Comparison of ENCODE assay signal across 30 cellular contexts in genomic region chr7:98848918-98849317, GRCh38. TPM values are rescaled to one million over a fixed set of nuclear protein-coding genes. Genes with fewer than 3 reads are reported as not detected.
"Had no signal": no experiment of that assay in that cellular context is flagged by ENCODE, and none has a peak within 500 bp of the region (broad histone marks: within the 10 kb centered on the region; RNA-seq: fewer than 3 reads in every experiment).

No MANE protein-coding gene starts in this region.

- H3K27me3 ChIP-seq: left lung, neural progenitor cell, right lobe of liver, tibial nerve, upper lobe of left lung, vagina had no signal

- H3K36me3 ChIP-seq: left lung, lower lobe of right lung, neural progenitor cell, neutrophil, right lobe of liver, tibial nerve, upper lobe of left lung, vagina had no signal

- H3K9ac ChIP-seq: neural progenitor cell, parathyroid adenoma had no signal

- H3K9me3 ChIP-seq: neutrophil, right lobe of liver, vagina had no signal

- H3K4me3 ChIP-seq: left lung, lower lobe of right lung, neural progenitor cell, psoas muscle, right lobe of liver, smooth muscle cell, tibial nerve, upper lobe of left lung, vagina had no signal

- H3K27ac ChIP-seq: left lung, lower lobe of right lung, neural progenitor cell, neutrophil, parathyroid adenoma, psoas muscle, right lobe of liver, tibial nerve, upper lobe of left lung, vagina had no signal

- H3K4me1 ChIP-seq: left lung, lower lobe of right lung, parathyroid adenoma, psoas muscle, tibial nerve, upper lobe of left lung, vagina had no signal

- DNase-seq: hypothalamus; immature natural killer cell; kidney; left colon; left lung; lower lobe of right lung; mammary epithelial cell; mesendoderm; naive B cell; natural killer cell; nephron progenitor cell; occipital lobe; psoas muscle; right lobe of liver; stimulated activated CD4-positive, alpha-beta T cell treated with anti-CD3 and anti-CD28 coated beads, Interleukin-1b, Interleukin-23, amount 100 ng/mL, for 48 hours; stimulated activated CD4-positive, alpha-beta T cell treated with anti-CD3 and anti-CD28 coated beads, Interleukin-2, amount 100 ng/mL, for 48 hours; stimulated activated CD4-positive, alpha-beta T cell treated with anti-CD3 and anti-CD28 coated beads, Interleukin-4, amount 100 ng/mL, for 4 hours; stimulated activated CD8-positive, alpha-beta memory T cell treated with anti-CD3 and anti-CD28 coated beads, Interleukin-4, amount 100 ng/mL, for 48 hours; stimulated activated naive CD4-positive, alpha-beta T cell treated with Interleukin-2 at 50 U/mL for 16 hours; stimulated activated naive CD8-positive, alpha-beta T cell treated with anti-CD3 and anti-CD28 coated beads, Interleukin-15, amount 100 ng/mL, for 72 hours; substantia nigra; upper lobe of left lung had no signal

- H3K4me2 ChIP-seq: neural progenitor cell, smooth muscle cell had no signal

- ATAC-seq: left colon; left lung; lower lobe of right lung; psoas muscle; right lobe of liver; stimulated activated memory B cell treated with anti-CD40 and anti-IgM and Interleukin-4, amounts not matched to agents 10 μg/mL and 1 μg/mL and 100 μg/mL, for 72 hours; stimulated activated naive CD8-positive, alpha-beta T cell treated with anti-CD3 and anti-CD28 coated beads, Interleukin-15, amount 100 ng/mL, for 72 hours had no signal

- H2AFZ ChIP-seq: neural progenitor cell, parathyroid adenoma had no signal

RNA-seq across cellular contexts. Expression of gene TMEM130, which starts 20.9 kb away (rescaled TPM):
- total RNA-seq: liver, mammary epithelial cell, natural killer cell, psoas muscle, right lobe of liver had no signal
- polyA plus RNA-seq: immature natural killer cell, liver, mammary epithelial cell had no signal
